ENCODE assay signal across 18 cellular contexts in genomic region chr1:226754097-226754496, GRCh38.
"Had no signal": no experiment of that assay in that cellular context is flagged by ENCODE, and none has a peak within 500 bp of the region (broad histone marks: within the 10 kb centered on the region; RNA-seq: fewer than 3 reads in every experiment).

No MANE protein-coding gene starts in this region.

- H3K9me3 Mint-ChIP-seq: naive B cell; stimulated activated memory B cell treated with anti-CD40 and anti-IgM and Interleukin-4, amounts not matched to agents 10 μg/mL and 1 μg/mL and 100 μg/mL, for 72 hours; stimulated activated naive CD8-positive, alpha-beta T cell treated with anti-CD3 and anti-CD28 coated beads, Interleukin-15, Interleukin-2, amounts not matched to agents 100 ng/mL and 50 ng/mL, for 24 hours had no signal

- ATAC-seq: sciatic nerve; stimulated activated memory B cell treated with anti-CD40 and anti-IgM and Interleukin-4, amounts not matched to agents 10 μg/mL and 1 μg/mL and 100 μg/mL, for 72 hours had no signal

- H3K36me3 ChIP-seq: spleen, tibial artery, upper lobe of left lung, uterus had no signal

- H3K27me3 Mint-ChIP-seq: stimulated activated memory B cell treated with anti-CD40 and anti-IgM and Interleukin-4, amounts not matched to agents 10 μg/mL and 1 μg/mL and 100 μg/mL, for 72 hours; stimulated activated naive CD8-positive, alpha-beta T cell treated with anti-CD3 and anti-CD28 coated beads, Interleukin-15, Interleukin-2, amounts not matched to agents 100 ng/mL and 50 ng/mL, for 24 hours had no signal

- H3K27ac ChIP-seq: spleen, tibial artery, uterus had no signal

- H3K27me3 ChIP-seq: spleen, tibial artery, upper lobe of left lung, uterus had no signal

- H3K4me1 ChIP-seq: tibial artery, upper lobe of left lung, uterus had no signal

- H3K4me3 Mint-ChIP-seq: naive B cell; nephron progenitor cell; stimulated activated memory B cell treated with anti-CD40 and anti-IgM and Interleukin-4, amounts not matched to agents 10 μg/mL and 1 μg/mL and 100 μg/mL, for 72 hours; stimulated activated naive CD8-positive, alpha-beta T cell treated with anti-CD3 and anti-CD28 coated beads, Interleukin-15, Interleukin-2, amounts not matched to agents 100 ng/mL and 50 ng/mL, for 24 hours had no signal

- H3K27ac Mint-ChIP-seq: nephron progenitor cell; stimulated activated memory B cell treated with anti-CD40 and anti-IgM and Interleukin-4, amounts not matched to agents 10 μg/mL and 1 μg/mL and 100 μg/mL, for 72 hours had no signal

- DNase-seq: effector CD4-positive, alpha-beta T cell; foreskin melanocyte; head of caudate nucleus; hippocampal formation; kidney glomerular epithelial cell; naive B cell; nephron progenitor cell; posterior cingulate gyrus; spleen; stimulated activated CD4-positive, alpha-beta T cell treated with anti-CD3 and anti-CD28 coated beads, Interleukin-15, amount 100 ng/mL, for 24 hours; stimulated activated CD4-positive, alpha-beta T cell treated with anti-CD3 and anti-CD28 coated beads, Interleukin-1b, Interleukin-23, amount 100 ng/mL, for 48 hours; stimulated activated CD4-positive, alpha-beta T cell treated with anti-CD3 and anti-CD28 coated beads, Interleukin-4, amount 100 ng/mL, for 24 hours; tibial artery; upper lobe of left lung; uterus had no signal

- H3K4me3 ChIP-seq: spleen, tibial artery, upper lobe of left lung, uterus had no signal

- H3K36me3 Mint-ChIP-seq: naive B cell; stimulated activated memory B cell treated with anti-CD40 and anti-IgM and Interleukin-4, amounts not matched to agents 10 μg/mL and 1 μg/mL and 100 μg/mL, for 72 hours had no signal

- H3K9me3 ChIP-seq: spleen, tibial artery, upper lobe of left lung, uterus had no signal
